Comparison of ENCODE assay signal across 18 cellular contexts in the genomic region with DNA sequence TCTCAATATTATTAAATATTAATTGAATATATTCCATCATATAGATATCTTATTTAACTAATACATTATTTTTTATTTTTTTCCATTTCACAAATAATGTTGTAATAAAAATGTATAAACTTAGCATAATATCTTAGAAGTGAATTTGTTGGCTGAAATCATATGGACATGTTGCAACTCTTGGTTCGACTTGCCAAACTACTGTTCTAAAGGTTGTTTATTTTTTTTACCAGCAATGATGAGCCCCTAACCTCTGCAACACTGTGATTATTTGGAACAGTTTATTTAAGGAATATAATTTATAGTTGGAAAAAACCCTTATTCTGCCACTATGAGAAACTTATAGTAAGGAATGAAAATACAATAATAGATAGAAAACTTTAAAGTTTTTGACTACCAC. TPM values are rescaled to one million over a fixed set of nuclear protein-coding genes. Genes with fewer than 3 reads are reported as not detected.
A peak's percentile ranks its signal among the peaks of the same experiment; 100 is the strongest.
DNase-seq lines count a peak whose midpoint lies in the region; ATAC-seq, FAIRE-seq and TF ChIP-seq lines count a peak whose summit lies in the region.
"Had no signal": no experiment of that assay in that cellular context is flagged by ENCODE, and none has a peak within 500 bp of the region (broad histone marks: within the 10 kb centered on the region; RNA-seq: fewer than 3 reads in every experiment).

No MANE protein-coding gene starts in this region.

- DNase-seq in HCEC 1CT = peak; percentile 34
- DNase-seq in cardiac fibroblast (ENCODE audit: low read depth in 2 of 2) = peak; percentile 61 to 63
- DNase-seq in fibroblast of pulmonary artery (ENCODE audit: low read depth) = peak; percentile 71
- DNase-seq in pancreas = no peak
- DNase-seq in pons (ENCODE audit: low spot score) = no peak
- DNase-seq in cerebellar cortex (ENCODE audit: low spot score) = no peak
- DNase-seq in activated T-helper 2 cell treated with anti-CD3 and anti-CD28 coated beads, Interferon-gamma antibody, Interleukin-2, Interleukin-4, amounts not matched to agents 10 μg/mL and 5 μg/mL and 100 μg/mL, durations not matched to agents 14 hours and 24 hours and 36 hours (ENCODE audit: low spot score) = no peak
- DNase-seq: Calu3; CD8-positive, alpha-beta T cell; GOT3; NCI-H1105; NCI-H1694; NCI-H2081 treated with DMSO at 0.1 percent for 48 hours; Peyer's patch; Right ventricle myocardium superior had no signal

- no peaks in the 10 kb centered on the region for H3K36me3 Mint-ChIP-seq in activated T-helper 2 cell treated with anti-CD3 and anti-CD28 coated beads, Interferon-gamma antibody, Interleukin-2, Interleukin-4, amounts not matched to agents 10 μg/mL and 5 μg/mL and 100 μg/mL, durations not matched to agents 14 hours and 24 hours and 36 hours (ENCODE audit: low read depth)
- H3K36me3 Mint-ChIP-seq: CD8-positive, alpha-beta T cell had no signal

- intact Hi-C loops in pancreas (cut with DNase I) = no loop called here
- intact Hi-C loops in activated T-helper 2 cell treated with anti-CD3 and anti-CD28 coated beads, Interferon-gamma antibody, Interleukin-2, Interleukin-4, amounts not matched to agents 10 μg/mL and 5 μg/mL and 100 μg/mL, durations not matched to agents 14 hours and 24 hours and 36 hours (cut with micrococcal nuclease) = no loop called here

- TF ChIP-seq CTCF in cardiac fibroblast (IDR thresholded peaks at IDR 0.05; ENCODE audit: low read depth, low read length) (no peak), fibroblast of pulmonary artery (IDR thresholded peaks at IDR 0.05; ENCODE audit: low read length, missing control alignments) (no peak), pancreas (IDR thresholded peaks at IDR 0.05) (no peak)

- no peaks in the 10 kb centered on the region for H3K9me3 Mint-ChIP-seq in activated T-helper 2 cell treated with anti-CD3 and anti-CD28 coated beads, Interferon-gamma antibody, Interleukin-2, Interleukin-4, amounts not matched to agents 10 μg/mL and 5 μg/mL and 100 μg/mL, durations not matched to agents 14 hours and 24 hours and 36 hours
- H3K9me3 Mint-ChIP-seq: CD8-positive, alpha-beta T cell had no signal

- ATAC-seq in pancreas = no peak
- ATAC-seq: CD8-positive, alpha-beta T cell; K562 had no signal

- no peak overlapping the region for H3K4me3 Mint-ChIP-seq in activated T-helper 2 cell treated with anti-CD3 and anti-CD28 coated beads, Interferon-gamma antibody, Interleukin-2, Interleukin-4, amounts not matched to agents 10 μg/mL and 5 μg/mL and 100 μg/mL, durations not matched to agents 14 hours and 24 hours and 36 hours (ENCODE audit: low read depth)
- H3K4me3 Mint-ChIP-seq: CD8-positive, alpha-beta T cell had no signal

- H3K4me3 ChIP-seq in cardiac fibroblast (replicated peaks in 1 of 2; ENCODE audit: low read depth in 2 of 2, low read length in 2 of 2) = no peak overlapping the region
- no peak overlapping the region for H3K4me3 ChIP-seq in fibroblast of pulmonary artery (replicated peaks; ENCODE audit: low read depth, low read length)
- H3K4me3 ChIP-seq in pancreas = no peak overlapping the region
- H3K4me3 ChIP-seq: BLaER1 treated with 17β-estradiol and CSF1 and Interleukin-3, amounts not matched to agents 10 nM and 100 nM; K562; Peyer's patch had no signal

- H3K27ac ChIP-seq in pancreas = no peak overlapping the region
- H3K27ac ChIP-seq: BLaER1 treated with 17β-estradiol and CSF1 and Interleukin-3, amounts not matched to agents 10 nM and 100 nM; Peyer's patch had no signal

- no peaks in the 10 kb centered on the region for H3K9me3 ChIP-seq in pancreas
- H3K9me3 ChIP-seq: BLaER1 treated with 17β-estradiol and CSF1 and Interleukin-3, amounts not matched to agents 10 nM and 100 nM; Peyer's patch had no signal

- WGBS in pancreas, 2 donors = 75 to 83% methylated on average over 1 of the region's 1 CpG

- FAIRE-seq in pancreas (lab: Jason Lieb, UNC) = peak; percentile 59
- FAIRE-seq: GM12891, K562 had no signal

- H3K36me3 ChIP-seq in pancreas = no peaks in the 10 kb centered on the region
- H3K36me3 ChIP-seq: BLaER1 treated with 17β-estradiol and CSF1 and Interleukin-3, amounts not matched to agents 10 nM and 100 nM; Peyer's patch had no signal

- no peaks in the 10 kb centered on the region for H3K27me3 Mint-ChIP-seq in activated T-helper 2 cell treated with anti-CD3 and anti-CD28 coated beads, Interferon-gamma antibody, Interleukin-2, Interleukin-4, amounts not matched to agents 10 μg/mL and 5 μg/mL and 100 μg/mL, durations not matched to agents 14 hours and 24 hours and 36 hours (ENCODE audit: low read depth)

- H3K27ac Mint-ChIP-seq in activated T-helper 2 cell treated with anti-CD3 and anti-CD28 coated beads, Interferon-gamma antibody, Interleukin-2, Interleukin-4, amounts not matched to agents 10 μg/mL and 5 μg/mL and 100 μg/mL, durations not matched to agents 14 hours and 24 hours and 36 hours = no peak overlapping the region
- H3K27ac Mint-ChIP-seq: CD8-positive, alpha-beta T cell had no signal

- H3K27me3 ChIP-seq in pancreas = no peaks in the 10 kb centered on the region
- H3K27me3 ChIP-seq: BLaER1 treated with 17β-estradiol and CSF1 and Interleukin-3, amounts not matched to agents 10 nM and 100 nM; Peyer's patch had no signal

- peaks cover 14% of the 10 kb centered on the region for H3K4me1 Mint-ChIP-seq in activated T-helper 2 cell treated with anti-CD3 and anti-CD28 coated beads, Interferon-gamma antibody, Interleukin-2, Interleukin-4, amounts not matched to agents 10 μg/mL and 5 μg/mL and 100 μg/mL, durations not matched to agents 14 hours and 24 hours and 36 hours (ENCODE audit: low read depth)

- no peaks in the 10 kb centered on the region for H3K4me1 ChIP-seq in pancreas

RNA-seq across cellular contexts. Expression of a gene that starts 8.8 kb away (rescaled TPM):
- 10 to 100 TPM in 3 of 6 donors, 1 to 10 TPM in 3; 8.4 to 23.4 (median 10.5) TPM for total RNA-seq in pancreas
- 10 to 100 TPM in 1 of 2 donors, 1 to 10 TPM in 1; 7.2 to 13.4 TPM for polyA plus RNA-seq in pancreas
- total RNA-seq in activated T-helper 2 cell treated with anti-CD3 and anti-CD28 coated beads, Interferon-gamma antibody, Interleukin-2, Interleukin-4, amounts not matched to agents 10 μg/mL and 5 μg/mL and 100 μg/mL, durations not matched to agents 14 hours and 24 hours and 36 hours = 30.9 and 32.9 TPM in 2 replicates

Comparison
In these comparisons a context has a peak if more than half of its experiments do, and no peak if none do; other contexts are left out.
1. DNase-seq: peak in HCEC 1CT (single experiment), cardiac fibroblast (2 of 2) and fibroblast of pulmonary artery (single experiment); none in pancreas (0 of 6), pons (single experiment), cerebellar cortex (single experiment) and activated T-helper 2 cell treated with anti-CD3 and anti-CD28 coated beads, Interferon-gamma antibody, Interleukin-2, Interleukin-4, amounts not matched to agents 10 μg/mL and 5 μg/mL and 100 μg/mL, durations not matched to agents 14 hours and 24 hours and 36 hours (single experiment).